Comparison of ENCODE assay signal across 8 cellular contexts in genomic region chr3:100103558-100104441, GRCh38. TPM values are rescaled to one million over a fixed set of nuclear protein-coding genes. Genes with fewer than 3 reads are reported as not detected.
DNase-seq lines count a peak whose midpoint lies in the region; ATAC-seq and TF ChIP-seq lines count a peak whose summit lies in the region.

No MANE protein-coding gene starts in this region.

- no peaks in the 10 kb centered on the region for H3K27me3 ChIP-seq in vagina

- peak overlapping the region; percentile 28 for H3K27ac ChIP-seq in vagina

- ATAC-seq in HG02610 (IDR thresholded peaks at IDR 0.05; ENCODE audit: unreplicated experiment), result peak; percentile 84

- DNase-seq in activated CD4-positive, alpha-beta T cell treated with anti-CD3 and anti-CD28 coated beads, Interleukin-2, amount 10 ng/mL, durations not matched to agents 24 days and 14 days, result no peak
- DNase-seq in activated CD4-positive, alpha-beta T cell treated with anti-CD3 and anti-CD28 coated beads, Interleukin-2, amount 50 U/mL, for 4 hours, result no peak
- peak; percentile 93 for DNase-seq in NCI-H1092 treated with DMSO at 0.1 percent for 48 hours (lab: John Stamatoyannopoulos, UW)
- DNase-seq in fibroblast of gingiva (ENCODE audit: low read depth), result peak; percentile 75
- no peak for DNase-seq in vagina (ENCODE audit: extremely low spot score in 2 of 2)
- DNase-seq in globus pallidus (ENCODE audit: low spot score), result no peak
- DNase-seq in stimulated activated naive CD4-positive, alpha-beta T cell treated with Interleukin-2 at 50 U/mL for 16 hours (lab: John Stamatoyannopoulos, UW), result no peak

- peaks cover 64% of the 10 kb centered on the region for H3K4me1 ChIP-seq in vagina

- intact Hi-C loops in activated CD4-positive, alpha-beta T cell treated with anti-CD3 and anti-CD28 coated beads, Interleukin-2, amount 10 ng/mL, durations not matched to agents 24 days and 14 days (cut with micrococcal nuclease), result loop anchor here (2.0 kb wide), 1 partner anchor 15 kb away; no protein-coding TSS in a partner anchor
- intact Hi-C loops in vagina (cut with DNase I), result no loop called here

- no peaks in the 10 kb centered on the region for H3K27me3 Mint-ChIP-seq in activated CD4-positive, alpha-beta T cell treated with anti-CD3 and anti-CD28 coated beads, Interleukin-2, amount 10 ng/mL, durations not matched to agents 24 days and 14 days

- H3K27ac Mint-ChIP-seq in activated CD4-positive, alpha-beta T cell treated with anti-CD3 and anti-CD28 coated beads, Interleukin-2, amount 10 ng/mL, durations not matched to agents 24 days and 14 days, result peak overlapping the region; percentile 14

- H3K4me3 ChIP-seq in vagina, result no peak overlapping the region

- H3K36me3 Mint-ChIP-seq in activated CD4-positive, alpha-beta T cell treated with anti-CD3 and anti-CD28 coated beads, Interleukin-2, amount 10 ng/mL, durations not matched to agents 24 days and 14 days (ENCODE audit: low read depth), result peaks cover 20% of the 10 kb centered on the region

- H3K9me3 ChIP-seq in vagina, result no peaks in the 10 kb centered on the region

- H3K36me3 ChIP-seq in vagina, result no peaks in the 10 kb centered on the region

- H3K4me1 Mint-ChIP-seq in activated CD4-positive, alpha-beta T cell treated with anti-CD3 and anti-CD28 coated beads, Interleukin-2, amount 10 ng/mL, durations not matched to agents 24 days and 14 days, result peaks cover 42% of the 10 kb centered on the region

- no peak for TF ChIP-seq CTCF in vagina (IDR thresholded peaks at IDR 0.05)

- no peak overlapping the region for H3K4me3 Mint-ChIP-seq in activated CD4-positive, alpha-beta T cell treated with anti-CD3 and anti-CD28 coated beads, Interleukin-2, amount 10 ng/mL, durations not matched to agents 24 days and 14 days

- TF ChIP-seq POLR2A in vagina (IDR thresholded peaks at IDR 0.05), result no peak

- H3K9me3 Mint-ChIP-seq in activated CD4-positive, alpha-beta T cell treated with anti-CD3 and anti-CD28 coated beads, Interleukin-2, amount 10 ng/mL, durations not matched to agents 24 days and 14 days, result peaks cover 15% of the 10 kb centered on the region

RNA-seq across cellular contexts. Expression of gene FILIP1L, which starts 10.5 kb away (rescaled TPM):
- total RNA-seq in activated CD4-positive, alpha-beta T cell treated with anti-CD3 and anti-CD28 coated beads, Interleukin-2, amount 10 ng/mL, durations not matched to agents 24 days and 14 days, result 1.2 and 1.4 TPM in 2 replicates
- total RNA-seq in vagina, result 41.5 TPM

Comparison
In these comparisons a context has a peak if more than half of its experiments do, and no peak if none do; other contexts are left out.
1. DNase-seq: peak in NCI-H1092 treated with DMSO at 0.1 percent for 48 hours (single experiment) and fibroblast of gingiva (single experiment); none in activated CD4-positive, alpha-beta T cell treated with anti-CD3 and anti-CD28 coated beads, Interleukin-2, amount 10 ng/mL, durations not matched to agents 24 days and 14 days (single experiment), activated CD4-positive, alpha-beta T cell treated with anti-CD3 and anti-CD28 coated beads, Interleukin-2, amount 50 U/mL, for 4 hours (0 of 2), vagina (0 of 2), globus pallidus (single experiment) and stimulated activated naive CD4-positive, alpha-beta T cell treated with Interleukin-2 at 50 U/mL for 16 hours (single experiment).
2. RNA of gene FILIP1L, which starts 10.5 kb away (total RNA-seq): 41.5 TPM in vagina (single experiment); 1.2 to 1.4 TPM in activated CD4-positive, alpha-beta T cell treated with anti-CD3 and anti-CD28 coated beads, Interleukin-2, amount 10 ng/mL, durations not matched to agents 24 days and 14 days; every median in the first group is over 10 times any median in the second.